1 cellular context compared by ENCODE assay signal in the genomic region with DNA sequence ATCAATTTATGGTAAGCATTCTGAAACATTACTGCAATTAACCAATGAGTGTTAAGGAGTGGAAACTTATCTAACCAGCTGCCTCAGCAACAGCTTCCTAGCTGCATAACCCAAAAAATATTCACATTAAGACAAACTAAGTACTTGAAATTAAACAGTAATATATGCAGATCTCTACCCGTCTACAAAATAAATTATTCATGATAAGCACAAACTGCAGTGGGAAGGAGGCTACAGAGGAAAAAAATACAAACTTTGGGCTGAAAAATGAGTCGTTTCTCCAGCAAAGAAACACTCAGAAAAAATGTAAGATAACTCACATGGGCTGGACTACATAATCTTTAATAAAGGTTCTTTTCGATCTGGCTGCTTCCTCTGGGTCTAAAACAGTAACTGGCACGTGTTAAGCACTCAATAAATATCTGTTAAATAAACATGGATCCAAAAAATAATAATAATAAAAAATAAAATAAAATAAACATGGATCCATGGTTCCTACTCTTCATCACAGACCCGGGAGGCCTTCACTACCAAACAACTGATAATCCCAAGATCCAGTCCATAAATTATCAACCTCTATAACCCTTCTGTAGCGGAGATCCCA.
TF ChIP-seq lines count a peak whose summit lies in the region.

No MANE protein-coding gene starts in this region.

TF ChIP-seq in H1, 55 proteins besides CTCF, POLR2A, EP300 and RAD21 (continued from another document):
- no peak for TF ChIP-seq FOSL1 (IDR thresholded peaks at IDR 0.05; ENCODE audit: insufficient read depth, low read depth, low read length)
